ENCODE assay signal across 18 cellular contexts in genomic region chr18:64333584-64333983, GRCh38.
DNase-seq lines count a peak whose midpoint lies in the region; ATAC-seq, FAIRE-seq and TF ChIP-seq lines count a peak whose summit lies in the region.
"Had no signal": no experiment of that assay in that cellular context is flagged by ENCODE, and none has a peak within 500 bp of the region (broad histone marks: within the 10 kb centered on the region; RNA-seq: fewer than 3 reads in every experiment).

No MANE protein-coding gene starts in this region.

- WGBS in small intestine, 3 donors: 72 to 75% (median 73%) methylated on average over 3 of the region's 3 CpGs

- H3K4me3 ChIP-seq in left ventricle myocardium inferior (no peak overlapping the region), right atrium auricular region (no peak overlapping the region), small intestine (ENCODE audit: low read depth in 1 of 2, low read length in 2 of 2) (no peak overlapping the region)
- H3K4me3 ChIP-seq: BLaER1, K562 had no signal

- H3K36me3 Mint-ChIP-seq in Calu3 (ENCODE audit: insufficient read depth, unreplicated experiment): no peaks in the 10 kb centered on the region
- H3K36me3 Mint-ChIP-seq: CD4-positive, alpha-beta memory T cell had no signal

- peaks cover 13% of the 10 kb centered on the region for H3K4me1 ChIP-seq in left ventricle myocardium inferior
- no peaks in the 10 kb centered on the region for H3K4me1 ChIP-seq in right atrium auricular region
- no peaks in the 10 kb centered on the region for H3K4me1 ChIP-seq in small intestine (ENCODE audit: control insufficient read depth in 2 of 2, insufficient read depth in 1 of 2, low read depth in 1 of 2, low read length in 1 of 2)

- H3K27ac ChIP-seq in left ventricle myocardium inferior (replicated peaks) (peak overlapping the region; percentile 39), right atrium auricular region (no peak overlapping the region), small intestine (ENCODE audit: low read depth in 1 of 2, low read length in 1 of 2) (no peak overlapping the region)
- H3K27ac ChIP-seq: BLaER1 had no signal

- ATAC-seq in HG02623 (IDR thresholded peaks at IDR 0.05; ENCODE audit: unreplicated experiment): no peak
- ATAC-seq: K562 had no signal

- no peaks in the 10 kb centered on the region for H3K9me3 ChIP-seq in left ventricle myocardium inferior (replicated peaks)
- no peaks in the 10 kb centered on the region for H3K9me3 ChIP-seq in right atrium auricular region
- H3K9me3 ChIP-seq in small intestine (ENCODE audit: control insufficient read depth, low read depth): no peaks in the 10 kb centered on the region
- H3K9me3 ChIP-seq: BLaER1 had no signal

- no peaks in the 10 kb centered on the region for H3K9me3 Mint-ChIP-seq in Calu3 (ENCODE audit: low read depth, unreplicated experiment)

- H3K27me3 Mint-ChIP-seq in Calu3 (ENCODE audit: unreplicated experiment): no peaks in the 10 kb centered on the region
- H3K27me3 Mint-ChIP-seq: CD4-positive, alpha-beta memory T cell had no signal

- H3K4me3 Mint-ChIP-seq in Calu3 (ENCODE audit: low read depth, unreplicated experiment): no peak overlapping the region
- H3K4me3 Mint-ChIP-seq: CD4-positive, alpha-beta memory T cell had no signal

- H3K27me3 ChIP-seq in left ventricle myocardium inferior (ENCODE audit: low read depth) (no peaks in the 10 kb centered on the region), right atrium auricular region (no peaks in the 10 kb centered on the region), small intestine (ENCODE audit: control insufficient read depth in 2 of 2, insufficient read depth in 2 of 2, low read length in 2 of 2) (no peaks in the 10 kb centered on the region)
- H3K27me3 ChIP-seq: BLaER1 had no signal

- DNase-seq in left ventricle myocardium inferior: no peak
- no peak for DNase-seq in right atrium auricular region (ENCODE audit: low spot score)
- no peak for DNase-seq in Calu3
- DNase-seq in dermis microvascular lymphatic vessel endothelial cell (ENCODE audit: low read depth in 2 of 2): peak; percentile 72 to 82
- peak; percentile 52 to 89 for DNase-seq in lung microvascular endothelial cell (ENCODE audit: low read depth in 2 of 2)
- no peak for DNase-seq in DMS 273 (lab: John Stamatoyannopoulos, UW; ENCODE audit: unreplicated experiment)
- no peak for DNase-seq in small intestine
- DNase-seq: CD4-positive, alpha-beta memory T cell; NCI-H1092; NCI-H187 treated with DMSO at 0.1 percent for 48 hours; NCI-H2107; NCI-H774; Right ventricle myocardium superior had no signal

- H3K36me3 ChIP-seq in left ventricle myocardium inferior: no peaks in the 10 kb centered on the region
- no peaks in the 10 kb centered on the region for H3K36me3 ChIP-seq in right atrium auricular region
- H3K36me3 ChIP-seq in small intestine (ENCODE audit: control insufficient read depth in 2 of 2, insufficient read depth in 2 of 2, low read length in 2 of 2): no peaks in the 10 kb centered on the region
- H3K36me3 ChIP-seq: BLaER1 had no signal

- peaks cover 7% of the 10 kb centered on the region for H3K4me1 Mint-ChIP-seq in Calu3 (ENCODE audit: low read depth, unreplicated experiment)
- H3K4me1 Mint-ChIP-seq: CD4-positive, alpha-beta memory T cell had no signal

- BruUV-seq in Calu3 (replicated peaks; lab: Mats Ljungman, UMichigan): no TSS peak

- CTCF ChIA-PET in Calu3 (lab: Charles Lee): interaction anchor here (0.6 kb wide), 1 partner anchor 494 kb away, joined by 5 read pairs; no protein-coding TSS in a partner anchor

- no peak for FAIRE-seq in small intestine (lab: Jason Lieb, UNC)
- FAIRE-seq: H54, K562, RCC 7860 had no signal

- no peak for TF ChIP-seq CTCF in left ventricle myocardium inferior (IDR thresholded peaks at IDR 0.05; ENCODE audit: borderline replicate concordance)
- TF ChIP-seq CTCF in right atrium auricular region (IDR thresholded peaks at IDR 0.05): no peak
- no peak for TF ChIP-seq CTCF in Calu3 (IDR thresholded peaks at IDR 0.05; ENCODE audit: unreplicated experiment)

- H3K27ac Mint-ChIP-seq in Calu3 (ENCODE audit: unreplicated experiment): peak overlapping the region; percentile 44
- H3K27ac Mint-ChIP-seq: CD4-positive, alpha-beta memory T cell had no signal

- intact Hi-C loops in left ventricle myocardium inferior (cut with micrococcal nuclease): no loop called here
- intact Hi-C loops in Calu3 (cut with micrococcal nuclease; ENCODE audit: unreplicated experiment): loop anchor here (5.0 kb wide), 2 partner anchors 231 to 296 kb away; no protein-coding TSS in a partner anchor

Comparison
In these comparisons a context has a peak if more than half of its experiments do, and no peak if none do; other contexts are left out.
1. DNase-seq: peak in dermis microvascular lymphatic vessel endothelial cell (2 of 2) and lung microvascular endothelial cell (2 of 2); none in left ventricle myocardium inferior (single experiment), right atrium auricular region (single experiment), Calu3 (single experiment), DMS 273 (single experiment) and small intestine (single experiment).